13 cellular contexts compared by ENCODE assay signal in the genomic region with DNA sequence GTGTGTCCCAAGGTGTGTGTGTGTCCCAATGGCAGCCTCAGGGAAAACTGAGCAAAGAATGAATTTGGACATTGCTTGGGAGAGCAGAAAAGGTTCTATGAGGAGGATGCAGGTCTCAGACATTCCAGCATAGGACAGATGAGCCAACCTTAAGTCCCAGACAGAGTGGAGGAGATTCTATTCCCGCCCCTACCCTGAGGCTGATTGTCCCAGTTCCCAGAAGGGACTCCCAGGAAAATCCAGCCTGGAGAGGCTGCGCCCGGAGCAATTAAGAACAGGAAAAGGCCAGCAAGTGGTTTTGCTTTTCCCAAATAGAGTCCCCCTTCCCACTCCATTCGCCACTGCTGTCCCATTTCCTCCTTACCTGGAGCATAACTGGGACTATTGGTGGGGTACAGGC. TPM values are rescaled to one million over a fixed set of nuclear protein-coding genes. Genes with fewer than 3 reads are reported as not detected.
DNase-seq lines count a peak whose midpoint lies in the region; ATAC-seq and TF ChIP-seq lines count a peak whose summit lies in the region.
"Had no signal": no experiment of that assay in that cellular context is flagged by ENCODE, and none has a peak within 500 bp of the region (broad histone marks: within the 10 kb centered on the region; RNA-seq: fewer than 3 reads in every experiment).

No MANE protein-coding gene starts in this region.

- H3K4me3 Mint-ChIP-seq in GM23338, result no peak overlapping the region
- H3K4me3 Mint-ChIP-seq: B cell; CD8-positive, alpha-beta T cell; H9 had no signal

- no peak overlapping the region for H2AFZ ChIP-seq in GM23338

- no peaks in the 10 kb centered on the region for H3K36me3 Mint-ChIP-seq in GM23338 (ENCODE audit: low read depth)

- H4K20me1 ChIP-seq in GM23338 (replicated peaks; ENCODE audit: insufficient read depth), result no peaks in the 10 kb centered on the region; the same call in 1 of the 2 replicates
- H4K20me1 ChIP-seq: BLaER1 treated with 17β-estradiol and CSF1 and Interleukin-3, amounts not matched to agents 10 nM and 100 nM had no signal

- ATAC-seq in GM23338, result no peak
- ATAC-seq in HG03521 (IDR thresholded peaks at IDR 0.05; ENCODE audit: unreplicated experiment), result no peak
- ATAC-seq in stimulated activated naive CD8-positive, alpha-beta T cell treated with anti-CD3 and anti-CD28 coated beads, Interleukin-15, Interleukin-2, amounts not matched to agents 100 U/mL and 50 U/mL, for 24 hours, result no peak
- ATAC-seq: CD8-positive, alpha-beta T cell; GM12878 had no signal

- no peaks in the 10 kb centered on the region for H3K79me2 ChIP-seq in GM23338 (replicated peaks; ENCODE audit: insufficient read depth)

- no peaks in the 10 kb centered on the region for H3K4me1 ChIP-seq in GM23338 (ENCODE audit: insufficient read depth)

- H3K4me2 ChIP-seq in GM23338, result no peak overlapping the region

- H3K4me1 Mint-ChIP-seq in GM23338, result peaks cover 3% of the 10 kb centered on the region

- peaks cover 1% of the 10 kb centered on the region for H3K27me3 Mint-ChIP-seq in GM23338 (ENCODE audit: insufficient read depth, low read depth, poor library complexity)
- H3K27me3 Mint-ChIP-seq: B cell had no signal

- no peaks in the 10 kb centered on the region for H3K27me3 ChIP-seq in GM23338 (ENCODE audit: insufficient read depth)
- H3K27me3 ChIP-seq: BLaER1 treated with 17β-estradiol and CSF1 and Interleukin-3, amounts not matched to agents 10 nM and 100 nM had no signal

- H3F3A ChIP-seq in GM23338 (replicated peaks; ENCODE audit: low read depth), result no peaks in the 10 kb centered on the region

- no peaks in the 10 kb centered on the region for H3K9me3 Mint-ChIP-seq in GM23338
- H3K9me3 Mint-ChIP-seq: CD8-positive, alpha-beta T cell; H9 had no signal

- no peaks in the 10 kb centered on the region for H3K9me2 ChIP-seq in GM23338 (ENCODE audit: insufficient read depth)

- peak overlapping the region; percentile 10; the same call in 1 of the 2 replicates for H3K27ac Mint-ChIP-seq in GM23338
- H3K27ac Mint-ChIP-seq: B cell; CD8-positive, alpha-beta T cell had no signal

- no peaks in the 10 kb centered on the region for H3K36me3 ChIP-seq in GM23338 (ENCODE audit: insufficient read depth)

- TF ChIP-seq CTCF in GM23338 (conservative IDR thresholded peaks at IDR 0.05; ENCODE audit: low read depth in 2 of 2), result no peak

- H3K4me3 ChIP-seq in GM23338, result no peak overlapping the region
- H3K4me3 ChIP-seq: BLaER1 treated with 17β-estradiol and CSF1 and Interleukin-3, amounts not matched to agents 10 nM and 100 nM; GM12878 had no signal

- H3K27ac ChIP-seq in GM23338 (ENCODE audit: low read depth), result no peak overlapping the region
- H3K27ac ChIP-seq: BLaER1 treated with 17β-estradiol and CSF1 and Interleukin-3, amounts not matched to agents 10 nM and 100 nM had no signal

- no peak for DNase-seq in GM23338 (ENCODE audit: low spot score)
- peak; percentile 17 for DNase-seq in RPMI7951 (ENCODE audit: low read depth)
- DNase-seq in islet precursor cell, result peak; percentile 80
- DNase-seq in stimulated activated naive CD8-positive, alpha-beta T cell treated with anti-CD3 and anti-CD28 coated beads, Interleukin-15, Interleukin-2, amounts not matched to agents 100 U/mL and 50 U/mL, for 24 hours, result no peak
- DNase-seq in iPS-NIHi11 (ENCODE audit: low spot score), result no peak
- DNase-seq: Calu3; CD8-positive, alpha-beta T cell; DMS79 treated with DMSO at 0.1 percent for 48 hours; H9 had no signal

TF ChIP-seq in GM23338, 12 proteins besides CTCF, POLR2A, EP300 and RAD21 (continues in another document):
- no peak for TF ChIP-seq NANOG (IDR thresholded peaks at IDR 0.05; ENCODE audit: borderline replicate concordance)
- no peak for TF ChIP-seq EZH2 (IDR thresholded peaks at IDR 0.05; ENCODE audit: low read depth, unreplicated experiment)
- no peak for TF ChIP-seq ZNF114 (CRISPR knock-in tag; IDR thresholded peaks at IDR 0.05)
- TF ChIP-seq, protein P1, sequence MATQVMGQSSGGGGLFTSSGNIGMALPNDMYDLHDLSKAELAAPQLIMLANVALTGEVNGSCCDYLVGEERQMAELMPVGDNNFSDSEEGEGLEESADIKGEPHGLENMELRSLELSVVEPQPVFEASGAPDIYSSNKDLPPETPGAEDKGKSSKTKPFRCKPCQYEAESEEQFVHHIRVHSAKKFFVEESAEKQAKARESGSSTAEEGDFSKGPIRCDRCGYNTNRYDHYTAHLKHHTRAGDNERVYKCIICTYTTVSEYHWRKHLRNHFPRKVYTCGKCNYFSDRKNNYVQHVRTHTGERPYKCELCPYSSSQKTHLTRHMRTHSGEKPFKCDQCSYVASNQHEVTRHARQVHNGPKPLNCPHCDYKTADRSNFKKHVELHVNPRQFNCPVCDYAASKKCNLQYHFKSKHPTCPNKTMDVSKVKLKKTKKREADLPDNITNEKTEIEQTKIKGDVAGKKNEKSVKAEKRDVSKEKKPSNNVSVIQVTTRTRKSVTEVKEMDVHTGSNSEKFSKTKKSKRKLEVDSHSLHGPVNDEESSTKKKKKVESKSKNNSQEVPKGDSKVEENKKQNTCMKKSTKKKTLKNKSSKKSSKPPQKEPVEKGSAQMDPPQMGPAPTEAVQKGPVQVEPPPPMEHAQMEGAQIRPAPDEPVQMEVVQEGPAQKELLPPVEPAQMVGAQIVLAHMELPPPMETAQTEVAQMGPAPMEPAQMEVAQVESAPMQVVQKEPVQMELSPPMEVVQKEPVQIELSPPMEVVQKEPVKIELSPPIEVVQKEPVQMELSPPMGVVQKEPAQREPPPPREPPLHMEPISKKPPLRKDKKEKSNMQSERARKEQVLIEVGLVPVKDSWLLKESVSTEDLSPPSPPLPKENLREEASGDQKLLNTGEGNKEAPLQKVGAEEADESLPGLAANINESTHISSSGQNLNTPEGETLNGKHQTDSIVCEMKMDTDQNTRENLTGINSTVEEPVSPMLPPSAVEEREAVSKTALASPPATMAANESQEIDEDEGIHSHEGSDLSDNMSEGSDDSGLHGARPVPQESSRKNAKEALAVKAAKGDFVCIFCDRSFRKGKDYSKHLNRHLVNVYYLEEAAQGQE (IDR thresholded peaks at IDR 0.05; ENCODE audit: unreplicated experiment), result no peak
- TF ChIP-seq ZNF331 (CRISPR knock-in tag; IDR thresholded peaks at IDR 0.05; ENCODE audit: low read depth), result no peak
- TF ChIP-seq, protein P2, sequence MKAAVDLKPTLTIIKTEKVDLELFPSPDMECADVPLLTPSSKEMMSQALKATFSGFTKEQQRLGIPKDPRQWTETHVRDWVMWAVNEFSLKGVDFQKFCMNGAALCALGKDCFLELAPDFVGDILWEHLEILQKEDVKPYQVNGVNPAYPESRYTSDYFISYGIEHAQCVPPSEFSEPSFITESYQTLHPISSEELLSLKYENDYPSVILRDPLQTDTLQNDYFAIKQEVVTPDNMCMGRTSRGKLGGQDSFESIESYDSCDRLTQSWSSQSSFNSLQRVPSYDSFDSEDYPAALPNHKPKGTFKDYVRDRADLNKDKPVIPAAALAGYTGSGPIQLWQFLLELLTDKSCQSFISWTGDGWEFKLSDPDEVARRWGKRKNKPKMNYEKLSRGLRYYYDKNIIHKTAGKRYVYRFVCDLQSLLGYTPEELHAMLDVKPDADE (IDR thresholded peaks at IDR 0.05), result no peak
- no peak for TF ChIP-seq STAT1 (IDR thresholded peaks at IDR 0.05; ENCODE audit: unreplicated experiment)
- no peak for TF ChIP-seq EZH2phosphoT487 (IDR thresholded peaks at IDR 0.05; ENCODE audit: unreplicated experiment)
- TF ChIP-seq JUNB (IDR thresholded peaks at IDR 0.05; ENCODE audit: unreplicated experiment), result no peak

RNA-seq across cellular contexts. Expression of a gene that starts 54.1 kb away (rescaled TPM):
- 6.2 and 6.3 TPM in 2 replicates for total RNA-seq in GM23338 (2014; rRNA removed; shearing (Covaris generic))
- polyA plus RNA-seq in GM23338 (2016; fragmentation: Nextera tagmentation; extraction: Ambion mirVana), result 2.0 and 2.1 TPM in 2 replicates
- 4.2 and 5.1 TPM in 2 replicates for total RNA-seq in RPMI7951 (2014; rRNA removed; shearing (Covaris generic))

Comparison
In these comparisons a context has a peak if more than half of its experiments do, and no peak if none do; other contexts are left out.
1. DNase-seq: peak in RPMI7951 (single experiment) and islet precursor cell (single experiment); none in GM23338 (single experiment), stimulated activated naive CD8-positive, alpha-beta T cell treated with anti-CD3 and anti-CD28 coated beads, Interleukin-15, Interleukin-2, amounts not matched to agents 100 U/mL and 50 U/mL, for 24 hours (single experiment) and iPS-NIHi11 (single experiment).